Comparison of ENCODE assay signal across 25 cellular contexts in the genomic region with DNA sequence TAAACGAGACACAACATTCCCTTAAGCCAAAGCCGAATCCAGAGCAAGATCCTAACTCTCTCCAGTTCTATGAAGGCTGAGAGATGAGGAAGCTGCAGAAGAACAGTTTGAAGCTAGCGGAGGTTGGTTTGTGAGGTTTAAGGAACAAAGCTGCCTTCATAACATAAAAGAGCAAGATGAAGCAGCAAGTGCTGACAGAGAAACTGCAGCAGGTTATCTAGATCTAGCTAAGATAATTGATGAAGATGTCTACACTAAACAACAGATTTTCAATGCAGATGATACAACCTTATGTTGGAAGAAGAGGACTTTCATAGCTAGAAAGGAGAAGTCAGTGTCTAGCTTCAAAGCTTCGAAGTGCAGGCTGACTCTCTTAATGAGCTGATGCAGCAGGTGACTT. TPM values are rescaled to one million over a fixed set of nuclear protein-coding genes. Genes with fewer than 3 reads are reported as not detected.
"Had no signal": no experiment of that assay in that cellular context is flagged by ENCODE, and none has a peak within 500 bp of the region (broad histone marks: within the 10 kb centered on the region; RNA-seq: fewer than 3 reads in every experiment).

No MANE protein-coding gene starts in this region.

- ATAC-seq: mucosa of descending colon; natural killer cell; sciatic nerve; stimulated activated naive B cell treated with anti-CD40 and anti-IgM and Interleukin-4, amounts not matched to agents 10 μg/mL and 1 μg/mL and 100 μg/mL, for 72 hours; stimulated activated naive CD8-positive, alpha-beta T cell treated with anti-CD3 and anti-CD28 coated beads, Interleukin-15, Interleukin-2, amounts not matched to agents 100 U/mL and 50 U/mL, for 24 hours; upper lobe of right lung had no signal

- H3K27ac Mint-ChIP-seq: memory B cell; natural killer cell; nephron progenitor cell; progenitor cell of endocrine pancreas; stimulated activated naive B cell treated with anti-CD40 and anti-IgM and Interleukin-4, amounts not matched to agents 10 μg/mL and 1 μg/mL and 100 μg/mL, for 72 hours had no signal

- H3K9me3 ChIP-seq: left ventricle myocardium inferior, mucosa of descending colon, ovary, right atrium auricular region, stomach, testis, thyroid gland, upper lobe of right lung had no signal

- H3K27ac ChIP-seq: left ventricle myocardium inferior, ovary, right atrium auricular region, skin epidermis, stomach, testis, thyroid gland, upper lobe of right lung had no signal

- H3K36me3 ChIP-seq: left ventricle myocardium inferior, ovary, right atrium auricular region, stomach, thyroid gland, upper lobe of right lung had no signal

- H3K4me3 ChIP-seq: left ventricle myocardium inferior, lung, mucosa of descending colon, ovary, right atrium auricular region, skin epidermis, stomach, testis, thyroid gland, upper lobe of right lung had no signal

- H3K9me3 Mint-ChIP-seq: memory B cell; natural killer cell; nephron progenitor cell; stimulated activated naive B cell treated with anti-CD40 and anti-IgM and Interleukin-4, amounts not matched to agents 10 μg/mL and 1 μg/mL and 100 μg/mL, for 72 hours had no signal

- H3K36me3 Mint-ChIP-seq: memory B cell; natural killer cell; stimulated activated naive B cell treated with anti-CD40 and anti-IgM and Interleukin-4, amounts not matched to agents 10 μg/mL and 1 μg/mL and 100 μg/mL, for 72 hours had no signal

- H3K27me3 ChIP-seq: ovary, right atrium auricular region, stomach, testis, thyroid gland, upper lobe of right lung had no signal

- DNase-seq: islet precursor cell; left ventricle myocardium inferior; midbrain; mucosa of descending colon; natural killer cell; nephron progenitor cell; ovary; stimulated activated CD4-positive, alpha-beta T cell treated with anti-CD3 and anti-CD28 coated beads, Interleukin-12 subunit alpha, Interleukin-12 subunit beta, amount 100 ng/mL, for 4 hours; stimulated activated CD4-positive, alpha-beta T cell treated with anti-CD3 and anti-CD28 coated beads, Interleukin-15, amount 100 ng/mL, for 24 hours; stimulated activated CD4-positive, alpha-beta T cell treated with anti-CD3 and anti-CD28 coated beads, Interleukin-2, amount 100 ng/mL, for 24 hours; stimulated activated CD4-positive, alpha-beta T cell treated with anti-CD3 and anti-CD28 coated beads, Interleukin-4, amount 100 ng/mL, for 1 hour; stimulated activated naive B cell treated with anti-CD40 and anti-IgM and Interleukin-4, amounts not matched to agents 10 μg/mL and 1 μg/mL and 100 μg/mL, for 72 hours; stimulated activated naive CD8-positive, alpha-beta T cell treated with anti-CD3 and anti-CD28 coated beads, Interleukin-15, Interleukin-2, amounts not matched to agents 100 U/mL and 50 U/mL, for 24 hours; stomach; testis; thyroid gland; trophoblast cell; upper lobe of right lung had no signal

- H3K4me1 Mint-ChIP-seq: memory B cell, nephron progenitor cell had no signal

- H3K4me1 ChIP-seq: left ventricle myocardium inferior, right atrium auricular region, testis, upper lobe of right lung had no signal

- H3K4me3 Mint-ChIP-seq: memory B cell; natural killer cell; nephron progenitor cell; stimulated activated naive B cell treated with anti-CD40 and anti-IgM and Interleukin-4, amounts not matched to agents 10 μg/mL and 1 μg/mL and 100 μg/mL, for 72 hours had no signal

RNA-seq across cellular contexts. Expression of gene GASK1A, which starts 14.8 kb away (rescaled TPM):
- total RNA-seq: myocyte had no signal
